Comparison of ENCODE assay signal across 2 cellular contexts in genomic region chr2:85867121-85867520, GRCh38.
TF ChIP-seq lines count a peak whose summit lies in the region.

No MANE protein-coding gene starts in this region.

TF ChIP-seq in IMR-90, 13 proteins besides CTCF, POLR2A, EP300 and RAD21:
- TF ChIP-seq MAFK (IDR thresholded peaks at IDR 0.05; ENCODE audit: low read depth, low read length): peak; percentile 100
- no peak for TF ChIP-seq MAZ (IDR thresholded peaks at IDR 0.05; ENCODE audit: borderline replicate concordance, low read depth, low read length)

TF ChIP-seq in K562, 482 proteins besides CTCF, POLR2A, EP300 and RAD21:
- TF ChIP-seq MAFF (IDR thresholded peaks at IDR 0.05; ENCODE audit: low read length): peak; percentile 100
- peak; percentile 100 for TF ChIP-seq MAFK (IDR thresholded peaks at IDR 0.05; ENCODE audit: low read length)
- no peak for TF ChIP-seq ZNF77 (CRISPR knock-in tag; IDR thresholded peaks at IDR 0.05)
- TF ChIP-seq NCOR1 (IDR thresholded peaks at IDR 0.05): no peak
- TF ChIP-seq, protein P1, sequence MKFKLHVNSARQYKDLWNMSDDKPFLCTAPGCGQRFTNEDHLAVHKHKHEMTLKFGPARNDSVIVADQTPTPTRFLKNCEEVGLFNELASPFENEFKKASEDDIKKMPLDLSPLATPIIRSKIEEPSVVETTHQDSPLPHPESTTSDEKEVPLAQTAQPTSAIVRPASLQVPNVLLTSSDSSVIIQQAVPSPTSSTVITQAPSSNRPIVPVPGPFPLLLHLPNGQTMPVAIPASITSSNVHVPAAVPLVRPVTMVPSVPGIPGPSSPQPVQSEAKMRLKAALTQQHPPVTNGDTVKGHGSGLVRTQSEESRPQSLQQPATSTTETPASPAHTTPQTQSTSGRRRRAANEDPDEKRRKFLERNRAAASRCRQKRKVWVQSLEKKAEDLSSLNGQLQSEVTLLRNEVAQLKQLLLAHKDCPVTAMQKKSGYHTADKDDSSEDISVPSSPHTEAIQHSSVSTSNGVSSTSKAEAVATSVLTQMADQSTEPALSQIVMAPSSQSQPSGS (CRISPR knock-in tag; IDR thresholded peaks at IDR 0.05): no peak
- peak; percentile 98 for TF ChIP-seq ZNF316 (IDR thresholded peaks at IDR 0.05)
- TF ChIP-seq CTCFL (IDR thresholded peaks at IDR 0.05; ENCODE audit: borderline replicate concordance, insufficient read depth, low read depth, low read length, poor library complexity, severe bottlenecking): no peak
- no peak for TF ChIP-seq ZKSCAN8 (CRISPR knock-in tag; IDR thresholded peaks at IDR 0.05)
- no peak for TF ChIP-seq GABPA (tag; conservative IDR thresholded peaks at IDR 0.05; ENCODE audit: low read depth)
- no peak for TF ChIP-seq GATAD2B (IDR thresholded peaks at IDR 0.05; ENCODE audit: borderline replicate concordance)
- no peak for TF ChIP-seq ZZZ3 (IDR thresholded peaks at IDR 0.05)
- TF ChIP-seq PHB2 (IDR thresholded peaks at IDR 0.05; ENCODE audit: low read depth): no peak
- TF ChIP-seq MAFG (tag; conservative IDR thresholded peaks at IDR 0.05): peak; percentile 97
- TF ChIP-seq C11orf30 (IDR thresholded peaks at IDR 0.05; ENCODE audit: low read depth): peak; percentile 97
- peak; percentile 61 for TF ChIP-seq NFE2 (IDR thresholded peaks at IDR 0.05; ENCODE audit: low read depth)
- TF ChIP-seq, protein P2, sequence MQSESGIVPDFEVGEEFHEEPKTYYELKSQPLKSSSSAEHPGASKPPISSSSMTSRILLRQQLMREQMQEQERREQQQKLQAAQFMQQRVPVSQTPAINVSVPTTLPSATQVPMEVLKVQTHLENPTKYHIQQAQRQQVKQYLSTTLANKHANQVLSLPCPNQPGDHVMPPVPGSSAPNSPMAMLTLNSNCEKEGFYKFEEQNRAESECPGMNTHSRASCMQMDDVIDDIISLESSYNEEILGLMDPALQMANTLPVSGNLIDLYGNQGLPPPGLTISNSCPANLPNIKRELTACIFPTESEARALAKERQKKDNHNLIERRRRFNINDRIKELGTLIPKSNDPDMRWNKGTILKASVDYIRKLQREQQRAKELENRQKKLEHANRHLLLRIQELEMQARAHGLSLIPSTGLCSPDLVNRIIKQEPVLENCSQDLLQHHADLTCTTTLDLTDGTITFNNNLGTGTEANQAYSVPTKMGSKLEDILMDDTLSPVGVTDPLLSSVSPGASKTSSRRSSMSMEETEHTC (IDR thresholded peaks at IDR 0.05): no peak
- no peak for TF ChIP-seq SMARCA4 (IDR thresholded peaks at IDR 0.05)
